Comparison of ENCODE assay signal across 11 cellular contexts in the genomic region with DNA sequence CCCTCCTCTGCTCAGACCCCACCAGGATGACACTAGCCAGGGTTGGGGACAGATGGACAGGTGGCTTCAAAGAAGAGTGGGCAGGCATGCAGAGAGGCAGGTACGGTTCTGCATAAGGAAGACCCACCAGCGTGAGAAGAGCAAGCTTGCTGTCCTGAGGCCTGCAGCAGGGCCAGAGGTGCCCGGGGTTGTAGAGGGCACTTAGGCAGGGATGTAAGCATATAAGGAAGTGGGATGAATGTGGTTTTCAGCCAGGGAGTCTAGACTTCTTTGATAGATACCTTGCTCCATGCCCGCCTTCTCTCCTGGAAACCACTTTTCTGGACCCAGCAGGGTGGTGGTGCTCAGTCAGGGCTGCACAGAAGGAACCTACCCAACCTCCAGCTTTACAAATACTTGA. TPM values are rescaled to one million over a fixed set of nuclear protein-coding genes. Genes with fewer than 3 reads are reported as not detected.
DNase-seq lines count a peak whose midpoint lies in the region; ATAC-seq and TF ChIP-seq lines count a peak whose summit lies in the region.
"Had no signal": no experiment of that assay in that cellular context is flagged by ENCODE, and none has a peak within 500 bp of the region (broad histone marks: within the 10 kb centered on the region; RNA-seq: fewer than 3 reads in every experiment).

No MANE protein-coding gene starts in this region.

- H3K9me3 Mint-ChIP-seq in Caco-2 (ENCODE audit: unreplicated experiment) (no peaks in the 10 kb centered on the region), neural crest cell (no peaks in the 10 kb centered on the region)

- H3K4me3 ChIP-seq in Caco-2 (ENCODE audit: low read depth, low read length), result no peak overlapping the region

- TF ChIP-seq CTCF in Caco-2 (IDR thresholded peaks at IDR 0.05; ENCODE audit: insufficient read depth in 1 of 2, low read depth in 1 of 2, low read length in 1 of 2, severe bottlenecking in 1 of 2, unreplicated experiment in 1 of 2) (no peak), neural crest cell (conservative IDR thresholded peaks at IDR 0.05) (no peak)

- ATAC-seq in HG03469 (IDR thresholded peaks at IDR 0.05; ENCODE audit: unreplicated experiment), result no peak
- no peak for ATAC-seq in HG02885 (IDR thresholded peaks at IDR 0.05; ENCODE audit: poor library complexity, unreplicated experiment)

- intact Hi-C loops in Caco-2 (cut with micrococcal nuclease; ENCODE audit: unreplicated experiment), result no loop called here

- no peaks in the 10 kb centered on the region for H3K27me3 ChIP-seq in Caco-2 (replicated peaks; ENCODE audit: control insufficient read depth, insufficient read depth, low read length)

- BruUV-seq in Caco-2 (replicated peaks; lab: Mats Ljungman, UMichigan), result no TSS peak

- peak overlapping the region; percentile 67 for H3K4me3 Mint-ChIP-seq in Caco-2 (ENCODE audit: unreplicated experiment)
- H3K4me3 Mint-ChIP-seq in neural crest cell, result peak overlapping the region; percentile 47

- in situ Hi-C loops in KBM-7 (cut with MboI; ENCODE audit: low pct_unique_long_range_greater_than_20kb, low sequenced_read_pairs) (no loop called here), ACHN (cut with HindIII; ENCODE audit: low pct_ligation_motif_present, low pct_unique_long_range_greater_than_20kb, low sequenced_read_pairs) (no loop called here)

- peaks cover 20% of the 10 kb centered on the region for H3K4me1 ChIP-seq in Caco-2

- H3K4me1 Mint-ChIP-seq in Caco-2 (ENCODE audit: low read depth, unreplicated experiment), result peaks cover 12% of the 10 kb centered on the region
- peaks cover 13% of the 10 kb centered on the region for H3K4me1 Mint-ChIP-seq in neural crest cell

- H3K9me3 ChIP-seq in Caco-2, result no peaks in the 10 kb centered on the region
- H3K9me3 ChIP-seq: neutrophil had no signal

- no peaks in the 10 kb centered on the region for H3K36me3 Mint-ChIP-seq in Caco-2 (ENCODE audit: insufficient read depth, unreplicated experiment)
- no peaks in the 10 kb centered on the region for H3K36me3 Mint-ChIP-seq in neural crest cell (ENCODE audit: low read depth)

- no peaks in the 10 kb centered on the region for H3K36me3 ChIP-seq in Caco-2 (ENCODE audit: control insufficient read depth, insufficient read depth, low read length)
- H3K36me3 ChIP-seq: neutrophil had no signal

- CTCF ChIA-PET in Caco-2 (lab: Charles Lee), result no interaction called here

- DNase-seq in Caco-2, result no peak
- peak; percentile 14 for DNase-seq in KBM-7
- peak; percentile 44 for DNase-seq in islet precursor cell
- DNase-seq in neural crest cell (ENCODE audit: low read depth, low spot score), result no peak
- no peak for DNase-seq in ACHN
- DNase-seq: activated CD4-positive, alpha-beta T cell treated with anti-CD3 and anti-CD28 coated beads for 48 hours; activated T-cell treated with anti-CD3 and anti-CD28 coated beads, Interleukin-2, amount 50 U/mL, for 48 hours; effector CD8-positive, alpha-beta T cell had no signal

- no peak overlapping the region for H3K27ac Mint-ChIP-seq in Caco-2 (ENCODE audit: unreplicated experiment)
- peak overlapping the region; percentile 59 for H3K27ac Mint-ChIP-seq in neural crest cell (ENCODE audit: unreplicated experiment)

- H3K27me3 Mint-ChIP-seq in Caco-2 (ENCODE audit: insufficient read depth, unreplicated experiment) (no peaks in the 10 kb centered on the region), neural crest cell (ENCODE audit: low read depth) (peaks cover 35% of the 10 kb centered on the region)

- POLR2A ChIA-PET in Caco-2 (lab: Charles Lee), result no interaction called here

RNA-seq across cellular contexts. Expression of a gene that starts 1.4 kb away (rescaled TPM):
- 21.0 and 24.4 TPM in 2 replicates for total RNA-seq in Caco-2 (2022)
- total RNA-seq in neural crest cell, result 1.6 and 1.7 TPM in 2 replicates

Comparison
In these comparisons a context has a peak if more than half of its experiments do, and no peak if none do; other contexts are left out.
1. DNase-seq: peak in KBM-7 (single experiment) and islet precursor cell (single experiment); none in Caco-2 (0 of 2), neural crest cell (single experiment) and ACHN (single experiment).